ENCODE assay signal across 7 cellular contexts in the genomic region with DNA sequence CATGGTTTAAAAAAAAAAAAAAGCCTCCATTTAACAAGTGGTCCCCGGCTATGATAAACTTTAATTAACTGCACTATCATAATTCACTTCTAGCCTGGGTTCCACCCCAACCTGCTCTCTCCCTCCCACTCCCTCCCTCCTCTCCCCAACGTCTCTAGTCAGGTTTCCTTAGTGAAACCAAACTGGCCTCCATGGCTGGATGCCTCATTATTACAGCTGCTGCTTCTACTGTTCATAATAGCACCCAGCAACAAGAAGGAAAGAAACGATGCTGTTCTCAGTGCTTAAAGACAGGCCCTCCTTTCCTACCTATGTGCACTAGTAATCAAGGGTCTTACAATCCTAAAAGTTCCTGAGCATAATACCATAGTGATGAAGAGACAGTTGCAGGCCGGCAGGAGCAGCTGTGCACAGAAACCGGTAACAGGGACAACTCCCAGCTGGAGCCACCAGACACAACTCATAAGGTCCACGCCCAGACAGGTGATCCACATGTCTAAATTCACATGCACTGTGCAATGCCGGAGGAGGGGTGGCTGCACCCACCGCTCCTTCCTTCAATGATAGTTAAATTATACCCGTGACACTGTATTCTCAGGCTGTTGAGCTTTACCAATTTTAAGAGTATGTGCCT. TPM values are rescaled to one million over a fixed set of nuclear protein-coding genes. Genes with fewer than 3 reads are reported as not detected.
DNase-seq lines count a peak whose midpoint lies in the region; ATAC-seq and TF ChIP-seq lines count a peak whose summit lies in the region.

No MANE protein-coding gene starts in this region.

- intact Hi-C loops in mucosa of descending colon (cut with DNase I, micrococcal nuclease): no loop called here

- peak overlapping the region; percentile 97 for H3K27ac ChIP-seq in RWPE2 (ENCODE audit: poor library complexity, severe bottlenecking)

- DNase-seq in RWPE2 (ENCODE audit: low spot score) (peak; percentile 56), mucosa of descending colon (peak in 1 of 3 donors; percentile 70), SKM-1 treated with dmso at 0.1 percent for 144 hours (lab: John Stamatoyannopoulos, UW; ENCODE audit: unreplicated experiment) (no peak), HT-29 (ENCODE audit: low spot score) (no peak)
- no peak for DNase-seq in stimulated activated CD4-positive, alpha-beta T cell treated with anti-CD3 and anti-CD28 coated beads, Interleukin-2, amount 100 ng/mL, for 48 hours

- H3K9me3 ChIP-seq in RWPE2 (ENCODE audit: severe bottlenecking): no peaks in the 10 kb centered on the region
- H3K9me3 ChIP-seq in mucosa of descending colon: no peaks in the 10 kb centered on the region

- peaks cover 22% of the 10 kb centered on the region for H3K4me1 ChIP-seq in RWPE2 (ENCODE audit: insufficient read depth, poor library complexity, severe bottlenecking)
- peaks cover 47% of the 10 kb centered on the region for H3K4me1 ChIP-seq in mucosa of descending colon (ENCODE audit: low read depth)

- no peak overlapping the region for H3K4me3 ChIP-seq in RWPE2 (ENCODE audit: severe bottlenecking)
- no peak overlapping the region for H3K4me3 ChIP-seq in mucosa of descending colon

- peak; percentile 54 for ATAC-seq in GM18909 (IDR thresholded peaks at IDR 0.05; ENCODE audit: poor library complexity, unreplicated experiment)
- peak; percentile 69 for ATAC-seq in HG02870 (IDR thresholded peaks at IDR 0.05; ENCODE audit: unreplicated experiment)
- no peak for ATAC-seq in RWPE2 (ENCODE audit: low read depth)
- peak; percentile 47 for ATAC-seq in mucosa of descending colon

- no peak for TF ChIP-seq CTCF in RWPE2 (IDR thresholded peaks at IDR 0.05; ENCODE audit: poor library complexity, severe bottlenecking)
- no peak for TF ChIP-seq CTCF in mucosa of descending colon (IDR thresholded peaks at IDR 0.05)

- H3K36me3 ChIP-seq in RWPE2 (ENCODE audit: low read depth): peaks cover 35% of the 10 kb centered on the region
- H3K36me3 ChIP-seq in mucosa of descending colon (ENCODE audit: low read depth): no peaks in the 10 kb centered on the region

- no peaks in the 10 kb centered on the region for H3K27me3 ChIP-seq in RWPE2 (ENCODE audit: insufficient read depth, poor library complexity, severe bottlenecking)

RNA-seq across cellular contexts. Expression of gene IRF2BPL, which starts 6.2 kb away (rescaled TPM):
- total RNA-seq in mucosa of descending colon: 10 to 100 TPM; 15.1 to 74.1 (median 19.3) TPM
- 25.7 and 31.9 TPM in 2 replicates for total RNA-seq in HT-29 (2014; rRNA removed; shearing (Covaris generic))
